8 cellular contexts compared by ENCODE assay signal in genomic region chr15:30990036-30990435, GRCh38. TPM values are rescaled to one million over a fixed set of nuclear protein-coding genes. Genes with fewer than 3 reads are reported as not detected.
DNase-seq lines count a peak whose midpoint lies in the region; ATAC-seq and TF ChIP-seq lines count a peak whose summit lies in the region.

No MANE protein-coding gene starts in this region.

- H3K4me3 Mint-ChIP-seq in T-cell, result peak overlapping the region; percentile 94 to 98 (median 94)

- POLR2A ChIA-PET in T-cell (lab: Charles Lee), result no interaction called here

- peak overlapping the region in 6 of 21 experiments; percentile 25 to 99 (median 98) for H3K27ac ChIP-seq in skin epidermis

- CTCF ChIA-PET in T-cell (lab: Charles Lee), result interaction anchor here (0.7 kb wide), 2 partner anchors 10 to 1126 kb away, joined by 5 to 6 read pairs; no protein-coding TSS in a partner anchor

- peaks cover 20% of the 10 kb centered on the region for H3K36me3 Mint-ChIP-seq in T-cell

- TF ChIP-seq CTCF in fibroblast of the aortic adventitia (IDR thresholded peaks at IDR 0.05; ENCODE audit: insufficient read depth, low read length), result peak; percentile 6

- DNase-seq in NCI-H2227 (lab: John Stamatoyannopoulos, UW; ENCODE audit: unreplicated experiment), result peak; percentile 1
- DNase-seq in NCI-H2227 treated with DMSO at 0.1 percent for 48 hours (lab: John Stamatoyannopoulos, UW), result no peak
- DNase-seq in T-cell, result no peak
- no peak for DNase-seq in fibroblast of the aortic adventitia (ENCODE audit: low read depth)
- no peak for DNase-seq in SHP77 treated with DMSO at 0.1 percent for 48 hours (lab: John Stamatoyannopoulos, UW)
- DNase-seq in DMS53 (lab: John Stamatoyannopoulos, UW), result no peak

- H3K4me1 Mint-ChIP-seq in T-cell, result peaks cover 37 to 49% (median 42%) of the 10 kb centered on the region in 3 donors

- H3K4me3 ChIP-seq in fibroblast of the aortic adventitia (ENCODE audit: low read depth, low read length) (peak overlapping the region; percentile 89), skin epidermis (peak overlapping the region; percentile 87 to 98 (median 93))

- H3K27ac Mint-ChIP-seq in T-cell, result peak overlapping the region; percentile 87 to 88

- H3K27me3 Mint-ChIP-seq in T-cell, result no peaks in the 10 kb centered on the region

- ATAC-seq in T-cell (replicated peaks in 1 of 4) (no peak), GM19328 (IDR thresholded peaks at IDR 0.05; ENCODE audit: unreplicated experiment) (no peak)

- H3K9me3 Mint-ChIP-seq in T-cell, result no peaks in the 10 kb centered on the region

RNA-seq across cellular contexts. Expression of gene MTMR10, which starts 1.4 kb away (rescaled TPM):
- total RNA-seq in T-cell (10 to 100 TPM; 29.2 to 40.7 (median 33.1) TPM), fibroblast of the aortic adventitia (ENCODE audit: low replicate concordance) (16.2 and 21.3 TPM in 2 replicates)
